Comparison of ENCODE assay signal across 13 cellular contexts in the genomic region with DNA sequence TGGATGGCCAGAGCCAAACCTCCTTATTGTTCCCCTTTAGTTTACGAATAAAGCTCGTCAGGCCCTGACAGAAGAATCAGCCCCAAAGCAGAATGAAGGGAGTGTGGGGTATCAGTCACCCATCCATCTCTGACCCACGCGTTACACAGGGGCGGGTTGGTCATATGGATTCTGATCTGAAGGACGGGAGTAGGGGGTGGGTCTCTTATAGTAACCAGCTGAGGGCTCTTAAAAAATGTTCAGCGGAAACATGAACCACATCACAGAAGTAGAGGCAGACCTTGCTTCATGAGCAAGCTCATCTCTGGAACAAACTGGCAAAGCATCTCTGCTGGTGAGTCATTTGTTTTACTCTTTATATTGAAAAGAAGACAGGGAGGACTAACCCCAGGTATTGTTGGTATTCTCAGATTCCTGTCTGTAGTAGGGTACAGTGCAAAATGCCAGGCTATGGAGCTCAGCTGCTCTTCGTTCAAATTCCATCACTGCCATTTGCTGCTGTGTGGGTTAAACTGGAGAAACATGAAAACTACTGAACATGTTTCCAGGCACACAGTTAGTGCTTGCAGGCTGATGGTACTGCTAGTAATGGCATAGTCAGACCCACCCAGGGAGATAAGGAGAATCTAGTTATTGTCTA. TPM values are rescaled to one million over a fixed set of nuclear protein-coding genes. Genes with fewer than 3 reads are reported as not detected.
DNase-seq lines count a peak whose midpoint lies in the region; ATAC-seq lines count a peak whose summit lies in the region.
"Had no signal": no experiment of that assay in that cellular context is flagged by ENCODE, and none has a peak within 500 bp of the region (broad histone marks: within the 10 kb centered on the region; RNA-seq: fewer than 3 reads in every experiment).

A gene (plus strand): TSS at position 258 of the 640 bp plus-strand sequence. CDS start 3,018 bp downstream, outside the sequence.

- peaks cover 75% of the 10 kb centered on the region for H3K4me1 Mint-ChIP-seq in activated CD4-positive, alpha-beta T cell treated with anti-CD3 and anti-CD28 coated beads, Interleukin-2, amount 10 ng/mL, durations not matched to agents 7 days and 5 days

- CTCF ChIA-PET in activated CD4-positive, alpha-beta T cell treated with anti-CD3 and anti-CD28 coated beads, Interleukin-2, amount 10 ng/mL, durations not matched to agents 7 days and 5 days (lab: Charles Lee), result interaction anchor here (1.0 to 6.0 kb wide), 8 partner anchors 14 to 134 kb away, joined by 3 to 120 read pairs (median 4); no protein-coding TSS in a partner anchor

- no peaks in the 10 kb centered on the region for H3K9me3 Mint-ChIP-seq in activated CD4-positive, alpha-beta T cell treated with anti-CD3 and anti-CD28 coated beads, Interleukin-2, amount 10 ng/mL, durations not matched to agents 7 days and 5 days

- POLR2A ChIA-PET in activated CD4-positive, alpha-beta T cell treated with anti-CD3 and anti-CD28 coated beads, Interleukin-2, amount 10 ng/mL, durations not matched to agents 7 days and 5 days (lab: Charles Lee), result interaction anchor here (0.9 kb wide), 1 partner anchor 50 kb away, joined by 4 read pairs; no protein-coding TSS in a partner anchor

- H3K36me3 Mint-ChIP-seq in activated CD4-positive, alpha-beta T cell treated with anti-CD3 and anti-CD28 coated beads, Interleukin-2, amount 10 ng/mL, durations not matched to agents 7 days and 5 days (ENCODE audit: low read depth), result peaks cover 70% of the 10 kb centered on the region

- H3K4me3 Mint-ChIP-seq in activated CD4-positive, alpha-beta T cell treated with anti-CD3 and anti-CD28 coated beads, Interleukin-2, amount 10 ng/mL, durations not matched to agents 7 days and 5 days, result peak within 1 kb of the TSS; percentile 43
- H3K4me3 Mint-ChIP-seq: mesothelial cell of epicardium had no signal

- H3K27me3 Mint-ChIP-seq in activated CD4-positive, alpha-beta T cell treated with anti-CD3 and anti-CD28 coated beads, Interleukin-2, amount 10 ng/mL, durations not matched to agents 7 days and 5 days, result no peaks in the 10 kb centered on the region

- DNase-seq in EH (ENCODE audit: low read depth) (peak; percentile 14), NCI-H1092 treated with DMSO at 0.1 percent for 48 hours (lab: John Stamatoyannopoulos, UW) (no peak), posterior cingulate gyrus (no peak)
- DNase-seq in activated CD4-positive, alpha-beta T cell treated with anti-CD3 and anti-CD28 coated beads, Interleukin-2, amount 10 ng/mL, durations not matched to agents 7 days and 5 days, result peak; percentile 70
- peak; percentile 59 for DNase-seq in central memory CD4-positive, alpha-beta T cell
- DNase-seq in stimulated activated CD4-positive, alpha-beta T cell treated with anti-CD3 and anti-CD28 coated beads, Interleukin-2, amount 100 ng/mL, for 4 hours (ENCODE audit: low read depth), result peak; percentile 39
- DNase-seq: C1 segment of cervical spinal cord, cerebellar nuclear complex, KG1, NCI-H526 had no signal

- intact Hi-C loops in posterior cingulate gyrus (cut with DNase I), result no loop called here

- no peak for ATAC-seq in GM18858 (IDR thresholded peaks at IDR 0.05; ENCODE audit: unreplicated experiment)
- no peak for ATAC-seq in HG03432 (IDR thresholded peaks at IDR 0.05; ENCODE audit: unreplicated experiment)

- peak within 1 kb of the TSS; percentile 31 for H3K27ac Mint-ChIP-seq in activated CD4-positive, alpha-beta T cell treated with anti-CD3 and anti-CD28 coated beads, Interleukin-2, amount 10 ng/mL, durations not matched to agents 7 days and 5 days
- H3K27ac Mint-ChIP-seq: mesothelial cell of epicardium had no signal

RNA-seq across cellular contexts. Expression of the gene that starts here (rescaled TPM):
- 10 to 100 TPM; 17.6 to 18.0 TPM for total RNA-seq in activated CD4-positive, alpha-beta T cell treated with anti-CD3 and anti-CD28 coated beads, Interleukin-2, amount 10 ng/mL, durations not matched to agents 7 days and 5 days
- total RNA-seq: mesothelial cell of epicardium had no signal

Comparison
In these comparisons a context has a peak if more than half of its experiments do, and no peak if none do; other contexts are left out.
1. DNase-seq: peak in EH (single experiment), activated CD4-positive, alpha-beta T cell treated with anti-CD3 and anti-CD28 coated beads, Interleukin-2, amount 10 ng/mL, durations not matched to agents 7 days and 5 days (single experiment), central memory CD4-positive, alpha-beta T cell (single experiment) and stimulated activated CD4-positive, alpha-beta T cell treated with anti-CD3 and anti-CD28 coated beads, Interleukin-2, amount 100 ng/mL, for 4 hours (single experiment); none in NCI-H1092 treated with DMSO at 0.1 percent for 48 hours (single experiment) and posterior cingulate gyrus (0 of 10).